1 cellular context compared by ENCODE assay signal in the genomic region with DNA sequence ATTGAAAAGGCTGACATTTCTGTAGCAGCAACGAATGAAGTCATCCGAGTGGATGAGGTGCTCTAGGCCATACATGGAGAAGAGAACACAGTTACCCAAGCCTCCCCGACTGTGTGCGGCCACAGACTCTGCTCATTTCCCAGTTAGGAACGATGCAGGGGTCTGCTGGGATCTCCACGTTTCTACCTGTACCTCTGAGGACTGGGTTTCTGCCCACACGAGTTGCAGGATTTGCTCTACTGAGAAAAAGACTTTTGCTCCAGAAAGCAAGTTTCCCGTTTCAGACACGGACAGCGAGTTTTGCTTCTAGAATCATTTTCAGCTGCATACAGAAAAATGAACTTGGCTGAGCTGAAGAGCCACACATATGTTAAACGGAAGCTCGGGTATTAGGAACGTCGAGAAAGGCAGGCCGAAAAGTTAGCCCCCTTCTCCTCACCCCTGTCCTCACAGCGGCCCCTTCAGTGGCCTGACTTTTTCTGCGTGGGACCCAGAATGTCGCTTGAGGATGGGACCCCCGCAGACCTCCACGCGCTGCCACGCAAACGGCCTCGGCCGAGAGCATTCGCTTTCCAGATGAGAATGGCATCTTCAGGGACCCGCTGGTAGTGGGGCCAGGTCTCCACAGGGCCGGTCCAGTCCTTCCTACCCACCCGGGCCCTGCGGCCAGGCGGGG.
TF ChIP-seq lines count a peak whose summit lies in the region.

No MANE protein-coding gene starts in this region.

TF ChIP-seq in K562, 482 proteins besides CTCF, POLR2A, EP300 and RAD21 (continued from another document and continues in another):
- TF ChIP-seq, protein P1, sequence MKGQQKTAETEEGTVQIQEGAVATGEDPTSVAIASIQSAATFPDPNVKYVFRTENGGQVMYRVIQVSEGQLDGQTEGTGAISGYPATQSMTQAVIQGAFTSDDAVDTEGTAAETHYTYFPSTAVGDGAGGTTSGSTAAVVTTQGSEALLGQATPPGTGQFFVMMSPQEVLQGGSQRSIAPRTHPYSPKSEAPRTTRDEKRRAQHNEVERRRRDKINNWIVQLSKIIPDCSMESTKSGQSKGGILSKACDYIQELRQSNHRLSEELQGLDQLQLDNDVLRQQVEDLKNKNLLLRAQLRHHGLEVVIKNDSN (CRISPR knock-in tag; IDR thresholded peaks at IDR 0.05) = no peak
- no peak; the same call in 1 of the 2 replicates for TF ChIP-seq MYC (IDR thresholded peaks at IDR 0.05; ENCODE audit: low read depth, low read length)
- TF ChIP-seq MYC (CRISPR knock-in tag; IDR thresholded peaks at IDR 0.05; ENCODE audit: borderline replicate concordance, low read depth) = peak; percentile 73; the same call in 1 of the 2 replicates
- no peak for TF ChIP-seq RBM17 (IDR thresholded peaks at IDR 0.05; ENCODE audit: borderline replicate concordance, low read depth, low read length)
- TF ChIP-seq RBM39 (optimal IDR thresholded peaks at IDR 0.05; ENCODE audit: low read depth, low read length) = no peak
- no peak for TF ChIP-seq HEY1 (CRISPR knock-in tag; IDR thresholded peaks at IDR 0.05; ENCODE audit: borderline replicate concordance)
- TF ChIP-seq, protein P2, sequence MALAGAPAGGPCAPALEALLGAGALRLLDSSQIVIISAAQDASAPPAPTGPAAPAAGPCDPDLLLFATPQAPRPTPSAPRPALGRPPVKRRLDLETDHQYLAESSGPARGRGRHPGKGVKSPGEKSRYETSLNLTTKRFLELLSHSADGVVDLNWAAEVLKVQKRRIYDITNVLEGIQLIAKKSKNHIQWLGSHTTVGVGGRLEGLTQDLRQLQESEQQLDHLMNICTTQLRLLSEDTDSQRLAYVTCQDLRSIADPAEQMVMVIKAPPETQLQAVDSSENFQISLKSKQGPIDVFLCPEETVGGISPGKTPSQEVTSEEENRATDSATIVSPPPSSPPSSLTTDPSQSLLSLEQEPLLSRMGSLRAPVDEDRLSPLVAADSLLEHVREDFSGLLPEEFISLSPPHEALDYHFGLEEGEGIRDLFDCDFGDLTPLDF (CRISPR knock-in tag; IDR thresholded peaks at IDR 0.05) = no peak
- no peak for TF ChIP-seq ATF1 (CRISPR knock-in tag; IDR thresholded peaks at IDR 0.05)
- TF ChIP-seq ATF1 (tag; IDR thresholded peaks at IDR 0.05) = peak; percentile 36; the same call in 1 of the 2 replicates
- TF ChIP-seq, protein P3, sequence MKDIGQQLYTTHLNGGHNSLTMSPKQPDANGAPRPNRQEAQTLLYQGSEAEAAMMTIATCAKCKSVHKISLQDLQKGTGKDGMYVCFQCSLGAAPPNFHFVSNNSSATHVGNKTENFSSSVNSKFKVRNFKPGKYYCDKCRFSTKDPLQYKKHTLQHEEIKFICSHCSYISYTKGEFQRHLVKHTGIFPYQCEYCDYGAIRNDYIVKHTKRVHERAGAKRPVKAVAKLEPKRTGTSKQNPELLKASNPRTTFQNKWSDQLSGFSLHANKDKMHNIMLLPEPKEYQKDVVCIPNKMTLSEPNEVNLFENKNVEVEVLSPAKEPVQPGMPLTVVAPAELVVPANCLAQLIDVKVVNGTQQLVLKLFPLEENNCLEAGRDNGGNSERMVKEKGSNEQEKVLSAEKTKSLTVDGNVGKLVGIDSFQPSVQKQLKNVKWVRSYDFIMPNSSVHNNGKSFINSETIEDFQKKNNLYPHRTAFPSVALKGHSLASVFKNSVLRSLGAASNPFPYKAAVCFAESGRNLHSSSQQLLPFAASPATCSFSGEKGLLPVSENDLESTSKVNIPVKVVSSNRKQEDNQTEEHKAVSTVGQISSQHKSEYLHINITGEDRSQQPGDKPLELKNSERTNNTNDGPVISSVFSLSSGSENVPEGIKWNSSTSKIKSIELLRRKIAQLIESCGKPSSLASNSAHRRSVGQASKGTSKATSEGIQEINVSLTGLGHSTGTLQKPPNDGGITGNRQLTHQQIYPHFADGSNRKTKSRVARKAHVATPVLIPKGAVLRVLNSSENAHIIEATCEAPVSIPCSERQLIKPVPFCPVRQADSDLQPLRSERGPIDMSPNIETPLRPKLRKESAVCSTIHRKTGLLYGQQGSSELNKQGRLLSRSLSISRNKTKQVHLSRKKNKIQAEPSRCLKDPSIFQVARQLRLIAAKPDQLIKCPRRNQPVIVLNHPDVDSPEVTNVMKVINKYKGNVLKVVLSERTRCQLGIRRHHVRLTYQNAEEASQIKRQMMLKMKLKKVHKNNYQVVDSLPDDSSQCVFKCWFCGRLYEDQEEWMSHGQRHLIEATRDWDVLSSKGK (CRISPR knock-in tag; IDR thresholded peaks at IDR 0.05) = no peak
- no peak for TF ChIP-seq ZNF696 (CRISPR knock-in tag; conservative IDR thresholded peaks at IDR 0.05)
- TF ChIP-seq, protein P4, sequence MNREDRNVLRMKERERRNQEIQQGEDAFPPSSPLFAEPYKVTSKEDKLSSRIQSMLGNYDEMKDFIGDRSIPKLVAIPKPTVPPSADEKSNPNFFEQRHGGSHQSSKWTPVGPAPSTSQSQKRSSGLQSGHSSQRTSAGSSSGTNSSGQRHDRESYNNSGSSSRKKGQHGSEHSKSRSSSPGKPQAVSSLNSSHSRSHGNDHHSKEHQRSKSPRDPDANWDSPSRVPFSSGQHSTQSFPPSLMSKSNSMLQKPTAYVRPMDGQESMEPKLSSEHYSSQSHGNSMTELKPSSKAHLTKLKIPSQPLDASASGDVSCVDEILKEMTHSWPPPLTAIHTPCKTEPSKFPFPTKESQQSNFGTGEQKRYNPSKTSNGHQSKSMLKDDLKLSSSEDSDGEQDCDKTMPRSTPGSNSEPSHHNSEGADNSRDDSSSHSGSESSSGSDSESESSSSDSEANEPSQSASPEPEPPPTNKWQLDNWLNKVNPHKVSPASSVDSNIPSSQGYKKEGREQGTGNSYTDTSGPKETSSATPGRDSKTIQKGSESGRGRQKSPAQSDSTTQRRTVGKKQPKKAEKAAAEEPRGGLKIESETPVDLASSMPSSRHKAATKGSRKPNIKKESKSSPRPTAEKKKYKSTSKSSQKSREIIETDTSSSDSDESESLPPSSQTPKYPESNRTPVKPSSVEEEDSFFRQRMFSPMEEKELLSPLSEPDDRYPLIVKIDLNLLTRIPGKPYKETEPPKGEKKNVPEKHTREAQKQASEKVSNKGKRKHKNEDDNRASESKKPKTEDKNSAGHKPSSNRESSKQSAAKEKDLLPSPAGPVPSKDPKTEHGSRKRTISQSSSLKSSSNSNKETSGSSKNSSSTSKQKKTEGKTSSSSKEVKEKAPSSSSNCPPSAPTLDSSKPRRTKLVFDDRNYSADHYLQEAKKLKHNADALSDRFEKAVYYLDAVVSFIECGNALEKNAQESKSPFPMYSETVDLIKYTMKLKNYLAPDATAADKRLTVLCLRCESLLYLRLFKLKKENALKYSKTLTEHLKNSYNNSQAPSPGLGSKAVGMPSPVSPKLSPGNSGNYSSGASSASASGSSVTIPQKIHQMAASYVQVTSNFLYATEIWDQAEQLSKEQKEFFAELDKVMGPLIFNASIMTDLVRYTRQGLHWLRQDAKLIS (CRISPR knock-in tag; IDR thresholded peaks at IDR 0.05) = no peak
- TF ChIP-seq ARNT (IDR thresholded peaks at IDR 0.05) = peak in 1 of 2 experiments; percentile 64; a peak in 1 of 4 replicates
- TF ChIP-seq HSF4 (CRISPR knock-in tag; IDR thresholded peaks at IDR 0.05; ENCODE audit: borderline replicate concordance) = 0 out of 2 replicates have a peak, but pooled peaks have one; percentile 49
- TF ChIP-seq, protein P5, sequence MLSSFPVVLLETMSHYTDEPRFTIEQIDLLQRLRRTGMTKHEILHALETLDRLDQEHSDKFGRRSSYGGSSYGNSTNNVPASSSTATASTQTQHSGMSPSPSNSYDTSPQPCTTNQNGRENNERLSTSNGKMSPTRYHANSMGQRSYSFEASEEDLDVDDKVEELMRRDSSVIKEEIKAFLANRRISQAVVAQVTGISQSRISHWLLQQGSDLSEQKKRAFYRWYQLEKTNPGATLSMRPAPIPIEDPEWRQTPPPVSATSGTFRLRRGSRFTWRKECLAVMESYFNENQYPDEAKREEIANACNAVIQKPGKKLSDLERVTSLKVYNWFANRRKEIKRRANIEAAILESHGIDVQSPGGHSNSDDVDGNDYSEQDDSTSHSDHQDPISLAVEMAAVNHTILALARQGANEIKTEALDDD (IDR thresholded peaks at IDR 0.05) = no peak
- TF ChIP-seq SAFB2 (IDR thresholded peaks at IDR 0.05; ENCODE audit: borderline replicate concordance, low read depth, low read length, severe bottlenecking) = no peak
- no peak for TF ChIP-seq ZNF384 (IDR thresholded peaks at IDR 0.05; ENCODE audit: low read depth, low read length)
- TF ChIP-seq PHTF2 (CRISPR knock-in tag; IDR thresholded peaks at IDR 0.05) = no peak
- no peak for TF ChIP-seq EP400 (IDR thresholded peaks at IDR 0.05)
- no peak for TF ChIP-seq NR2C2 (CRISPR knock-in tag; IDR thresholded peaks at IDR 0.05)
- TF ChIP-seq NR2C2 (tag; IDR thresholded peaks at IDR 0.05) = no peak; the same call in 1 of the 2 replicates
- peak; percentile 45; the same call in 1 of the 2 replicates for TF ChIP-seq NFRKB (IDR thresholded peaks at IDR 0.05; ENCODE audit: low read depth)
- peak; percentile 42; the same call in 1 of the 2 replicates for TF ChIP-seq DMBX1 (CRISPR knock-in tag; IDR thresholded peaks at IDR 0.05; ENCODE audit: borderline replicate concordance)
- TF ChIP-seq ELF4 (CRISPR knock-in tag; IDR thresholded peaks at IDR 0.05) = no peak
- TF ChIP-seq SMARCE1 (IDR thresholded peaks at IDR 0.05) = peak; percentile 24; the same call in 1 of the 2 replicates
- TF ChIP-seq CSDE1 (IDR thresholded peaks at IDR 0.05) = no peak
- TF ChIP-seq PHF8 (IDR thresholded peaks at IDR 0.05; ENCODE audit: borderline replicate concordance, low read length) = peak; percentile 39; the same call in 1 of the 2 replicates
- no peak for TF ChIP-seq ZNF282 (CRISPR knock-in tag; IDR thresholded peaks at IDR 0.05)
- TF ChIP-seq BMI1 (IDR thresholded peaks at IDR 0.05; ENCODE audit: low read length) = no peak
- 0 out of 2 replicates have a peak, but pooled peaks have one; percentile 32 for TF ChIP-seq ETV1 (tag; conservative IDR thresholded peaks at IDR 0.05; ENCODE audit: low read depth)
- TF ChIP-seq MBD2 (IDR thresholded peaks at IDR 0.05; ENCODE audit: borderline replicate concordance, low read depth) = no peak
- no peak for TF ChIP-seq JUND (IDR thresholded peaks at IDR 0.05; ENCODE audit: borderline replicate concordance, low read depth, low read length)
- 0 out of 3 replicates have a peak, but pooled peaks have one; percentile 0 for TF ChIP-seq JUND (tag; IDR thresholded peaks at IDR 0.05; ENCODE audit: borderline replicate concordance, low read depth, low read length)
- no peak for TF ChIP-seq TGIF2 (CRISPR knock-in tag; IDR thresholded peaks at IDR 0.05)
- TF ChIP-seq, protein P6, sequence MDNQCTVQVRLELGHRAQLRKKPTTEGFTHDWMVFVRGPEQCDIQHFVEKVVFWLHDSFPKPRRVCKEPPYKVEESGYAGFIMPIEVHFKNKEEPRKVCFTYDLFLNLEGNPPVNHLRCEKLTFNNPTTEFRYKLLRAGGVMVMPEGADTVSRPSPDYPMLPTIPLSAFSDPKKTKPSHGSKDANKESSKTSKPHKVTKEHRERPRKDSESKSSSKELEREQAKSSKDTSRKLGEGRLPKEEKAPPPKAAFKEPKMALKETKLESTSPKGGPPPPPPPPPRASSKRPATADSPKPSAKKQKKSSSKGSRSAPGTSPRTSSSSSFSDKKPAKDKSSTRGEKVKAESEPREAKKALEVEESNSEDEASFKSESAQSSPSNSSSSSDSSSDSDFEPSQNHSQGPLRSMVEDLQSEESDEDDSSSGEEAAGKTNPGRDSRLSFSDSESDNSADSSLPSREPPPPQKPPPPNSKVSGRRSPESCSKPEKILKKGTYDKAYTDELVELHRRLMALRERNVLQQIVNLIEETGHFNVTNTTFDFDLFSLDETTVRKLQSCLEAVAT (IDR thresholded peaks at IDR 0.05) = peak in 1 of 2 experiments; percentile 82; a peak in 2 of 4 replicates
- no peak for TF ChIP-seq DACH1 (IDR thresholded peaks at IDR 0.05; ENCODE audit: partially characterized antibody)
- no peak for TF ChIP-seq HNRNPUL1 (IDR thresholded peaks at IDR 0.05; ENCODE audit: low read length)
- TF ChIP-seq, protein P7, sequence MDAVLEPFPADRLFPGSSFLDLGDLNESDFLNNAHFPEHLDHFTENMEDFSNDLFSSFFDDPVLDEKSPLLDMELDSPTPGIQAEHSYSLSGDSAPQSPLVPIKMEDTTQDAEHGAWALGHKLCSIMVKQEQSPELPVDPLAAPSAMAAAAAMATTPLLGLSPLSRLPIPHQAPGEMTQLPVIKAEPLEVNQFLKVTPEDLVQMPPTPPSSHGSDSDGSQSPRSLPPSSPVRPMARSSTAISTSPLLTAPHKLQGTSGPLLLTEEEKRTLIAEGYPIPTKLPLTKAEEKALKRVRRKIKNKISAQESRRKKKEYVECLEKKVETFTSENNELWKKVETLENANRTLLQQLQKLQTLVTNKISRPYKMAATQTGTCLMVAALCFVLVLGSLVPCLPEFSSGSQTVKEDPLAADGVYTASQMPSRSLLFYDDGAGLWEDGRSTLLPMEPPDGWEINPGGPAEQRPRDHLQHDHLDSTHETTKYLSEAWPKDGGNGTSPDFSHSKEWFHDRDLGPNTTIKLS (IDR thresholded peaks at IDR 0.05; ENCODE audit: borderline replicate concordance, low read depth) = 0 out of 2 replicates have a peak, but pooled peaks have one; percentile 41
- TF ChIP-seq ZNF23 (CRISPR knock-in tag; IDR thresholded peaks at IDR 0.05) = no peak
- TF ChIP-seq ZNF263 (CRISPR knock-in tag; IDR thresholded peaks at IDR 0.05; ENCODE audit: borderline replicate concordance) = no peak
- no peak for TF ChIP-seq BACH1 (tag; IDR thresholded peaks at IDR 0.05)
- TF ChIP-seq KLF13 (tag; IDR thresholded peaks at IDR 0.05; ENCODE audit: borderline replicate concordance, low read depth) = peak; percentile 50; the same call in 1 of the 2 replicates
- peak; percentile 43; the same call in 1 of the 2 replicates for TF ChIP-seq ZBTB17 (CRISPR knock-in tag; IDR thresholded peaks at IDR 0.05)
- no peak for TF ChIP-seq NCOA2 (IDR thresholded peaks at IDR 0.05; ENCODE audit: partially characterized antibody in 2 of 2)
- TF ChIP-seq RBBP5 (IDR thresholded peaks at IDR 0.05; ENCODE audit: borderline replicate concordance, insufficient read depth, low read length, poor library complexity, severe bottlenecking) = peak; percentile 10
- no peak for TF ChIP-seq ZC3H4 (CRISPR knock-in tag; IDR thresholded peaks at IDR 0.05; ENCODE audit: borderline replicate concordance)
- TF ChIP-seq, protein P8, sequence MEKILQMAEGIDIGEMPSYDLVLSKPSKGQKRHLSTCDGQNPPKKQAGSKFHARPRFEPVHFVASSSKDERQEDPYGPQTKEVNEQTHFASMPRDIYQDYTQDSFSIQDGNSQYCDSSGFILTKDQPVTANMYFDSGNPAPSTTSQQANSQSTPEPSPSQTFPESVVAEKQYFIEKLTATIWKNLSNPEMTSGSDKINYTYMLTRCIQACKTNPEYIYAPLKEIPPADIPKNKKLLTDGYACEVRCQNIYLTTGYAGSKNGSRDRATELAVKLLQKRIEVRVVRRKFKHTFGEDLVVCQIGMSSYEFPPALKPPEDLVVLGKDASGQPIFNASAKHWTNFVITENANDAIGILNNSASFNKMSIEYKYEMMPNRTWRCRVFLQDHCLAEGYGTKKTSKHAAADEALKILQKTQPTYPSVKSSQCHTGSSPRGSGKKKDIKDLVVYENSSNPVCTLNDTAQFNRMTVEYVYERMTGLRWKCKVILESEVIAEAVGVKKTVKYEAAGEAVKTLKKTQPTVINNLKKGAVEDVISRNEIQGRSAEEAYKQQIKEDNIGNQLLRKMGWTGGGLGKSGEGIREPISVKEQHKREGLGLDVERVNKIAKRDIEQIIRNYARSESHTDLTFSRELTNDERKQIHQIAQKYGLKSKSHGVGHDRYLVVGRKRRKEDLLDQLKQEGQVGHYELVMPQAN (IDR thresholded peaks at IDR 0.05; ENCODE audit: borderline replicate concordance) = no peak; the same call in 1 of the 2 replicates
- no peak for TF ChIP-seq ZFP1 (CRISPR knock-in tag; IDR thresholded peaks at IDR 0.05)
